Comparison of ENCODE assay signal across 11 cellular contexts in genomic region chr12:6337958-6338406, GRCh38. TPM values are rescaled to one million over a fixed set of nuclear protein-coding genes. Genes with fewer than 3 reads are reported as not detected.
DNase-seq lines count a peak whose midpoint lies in the region; ATAC-seq and TF ChIP-seq lines count a peak whose summit lies in the region.
"Had no signal": no experiment of that assay in that cellular context is flagged by ENCODE, and none has a peak within 500 bp of the region (broad histone marks: within the 10 kb centered on the region; RNA-seq: fewer than 3 reads in every experiment).

No MANE protein-coding gene starts in this region.

- TF ChIP-seq CTCF in Panc1 (IDR thresholded peaks at IDR 0.05) (no peak), fibroblast of mammary gland (conservative IDR thresholded peaks at IDR 0.05; ENCODE audit: control insufficient read depth, insufficient read depth, low read depth, low read length) (no peak), gastrocnemius medialis (IDR thresholded peaks at IDR 0.05 in 4 of 5, conservative IDR thresholded peaks at IDR 0.05 in 1 of 5) (no peak)

- CTCF ChIA-PET in CD8-positive, alpha-beta memory T cell (lab: Charles Lee), result interaction anchor here (2.2 to 6.6 kb wide), 5 partner anchors 7 to 85 kb away, joined by 7 to 58 read pairs (median 32); no protein-coding TSS in a partner anchor
- CTCF ChIA-PET in Panc1 (lab: Charles Lee), result no interaction called here

- no peaks in the 10 kb centered on the region for H3K9me3 Mint-ChIP-seq in CD8-positive, alpha-beta memory T cell

- H3K27me3 Mint-ChIP-seq in CD8-positive, alpha-beta memory T cell, result peaks cover 0 to 4% of the 10 kb centered on the region in 2 donors
- H3K27me3 Mint-ChIP-seq: progenitor cell of endocrine pancreas had no signal

- H3K4me1 ChIP-seq in CD8-positive, alpha-beta memory T cell (ENCODE audit: insufficient read depth, low read length), result peaks cover 80% of the 10 kb centered on the region
- H3K4me1 ChIP-seq in Panc1 (ENCODE audit: control insufficient read depth, insufficient read depth, low read length), result peaks cover 65% of the 10 kb centered on the region
- peaks cover 66 to 69% of the 10 kb centered on the region in 2 donors for H3K4me1 ChIP-seq in gastrocnemius medialis
- H3K4me1 ChIP-seq in Karpas-422 (ENCODE audit: low read length), result peaks cover 23% of the 10 kb centered on the region

- H4K20me1 ChIP-seq in Karpas-422 (ENCODE audit: insufficient read depth, low read depth, low read length), result peaks cover 9% of the 10 kb centered on the region

- H3K9me3 ChIP-seq in CD8-positive, alpha-beta memory T cell (ENCODE audit: low read length), result no peaks in the 10 kb centered on the region
- no peaks in the 10 kb centered on the region for H3K9me3 ChIP-seq in Panc1 (ENCODE audit: control insufficient read depth, insufficient read depth, low read depth, low read length)
- H3K9me3 ChIP-seq in gastrocnemius medialis, result no peaks in the 10 kb centered on the region
- H3K9me3 ChIP-seq in Karpas-422 (ENCODE audit: low read length), result no peaks in the 10 kb centered on the region

- DNase-seq in CD8-positive, alpha-beta memory T cell, result no peak
- DNase-seq in Panc1 (ENCODE audit: low read depth, low spot score) (no peak), fibroblast of mammary gland (ENCODE audit: low read depth) (peak; percentile 89), gastrocnemius medialis (no peak), Karpas-422 (no peak), NCI-H1417 (lab: John Stamatoyannopoulos, UW) (no peak), 8988T (no peak)
- DNase-seq: NCI-H1694 had no signal

- H3K9me2 ChIP-seq in Karpas-422 (replicated peaks; ENCODE audit: insufficient read depth, low read length), result no peaks in the 10 kb centered on the region

- H3K27ac ChIP-seq in CD8-positive, alpha-beta memory T cell (ENCODE audit: low read depth, low read length), result peak overlapping the region; percentile 41
- H3K27ac ChIP-seq in Panc1 (ENCODE audit: low read length), result peak overlapping the region; percentile 99
- peak overlapping the region; percentile 92 to 99 (median 96) for H3K27ac ChIP-seq in gastrocnemius medialis
- H3K27ac ChIP-seq in Karpas-422 (ENCODE audit: low read length), result no peak overlapping the region
- H3K27ac ChIP-seq: VCaP had no signal

- H3K27me3 ChIP-seq in CD8-positive, alpha-beta memory T cell (ENCODE audit: insufficient read depth, low read length, poor library complexity, severe bottlenecking), result no peaks in the 10 kb centered on the region
- H3K27me3 ChIP-seq in Panc1 (ENCODE audit: control insufficient read depth, insufficient read depth, low read length), result no peaks in the 10 kb centered on the region
- no peaks in the 10 kb centered on the region for H3K27me3 ChIP-seq in gastrocnemius medialis
- no peaks in the 10 kb centered on the region for H3K27me3 ChIP-seq in Karpas-422 (ENCODE audit: low read length)

- no peak for ATAC-seq in Panc1
- ATAC-seq in gastrocnemius medialis, result no peak
- no peak for ATAC-seq in HG03097 (IDR thresholded peaks at IDR 0.05; ENCODE audit: low FRiP score, unreplicated experiment)

- H3K4me1 Mint-ChIP-seq in CD8-positive, alpha-beta memory T cell, result peaks cover 14 to 47% (median 43%) of the 10 kb centered on the region in 3 donors

- in situ Hi-C loops in Panc1 (cut with HindIII; ENCODE audit: low pct_unique_long_range_greater_than_20kb, low sequenced_read_pairs) (no loop called here), gastrocnemius medialis (cut with MboI; ENCODE audit: low sequenced_read_pairs in 4 of 4) (loop anchor here in 3 of 4 donors (5.0 to 25.0 kb wide), 6 partner anchors 39 to 204 kb away; partner anchors contain the start of genes LTBR (in 1 of the 3), SCNN1A (in 1 of the 3), TAPBPL (in 1 of the 3) and VAMP1 (in 1 of the 3))

- intact Hi-C loops in Panc1 (cut with micrococcal nuclease; ENCODE audit: unreplicated experiment), result loop anchor here (5.0 kb wide), 1 partner anchor 34 kb away; no protein-coding TSS in a partner anchor
- intact Hi-C loops in gastrocnemius medialis (cut with DNase I; ENCODE audit: low total_unique reads), result loop anchor here (2.0 to 5.0 kb wide), 5 partner anchors 154 to 349 kb away; partner anchors contain the start of genes CHD4, MRPL51, NCAPD2 and ZNF384

- peaks cover 9 to 35% (median 11%) of the 10 kb centered on the region in 3 donors for H3K36me3 Mint-ChIP-seq in CD8-positive, alpha-beta memory T cell

- no peak overlapping the region for H3K9ac ChIP-seq in Karpas-422 (ENCODE audit: low read length)

- POLR2A ChIA-PET in CD8-positive, alpha-beta memory T cell (lab: Charles Lee), result interaction anchor here (2.3 to 4.3 kb wide), 3 partner anchors 26 to 197 kb away, joined by 12 to 34 read pairs (median 12); partner anchors contain the start of genes GAPDH and VAMP1
- POLR2A ChIA-PET in Panc1 (lab: Charles Lee), result no interaction called here

- H3K4me2 ChIP-seq in Karpas-422 (ENCODE audit: low read depth, low read length, poor library complexity, severe bottlenecking), result no peak overlapping the region

- no TSS peak for BruUV-seq in Panc1 (replicated peaks; lab: Mats Ljungman, UMichigan)

- H2AFZ ChIP-seq in Karpas-422 (ENCODE audit: low read length), result no peak overlapping the region

- no peaks in the 10 kb centered on the region for H3K79me2 ChIP-seq in Karpas-422 (ENCODE audit: low read length)

- no peak for TF ChIP-seq POLR2A in gastrocnemius medialis (IDR thresholded peaks at IDR 0.05)

- H3K4me3 ChIP-seq in CD8-positive, alpha-beta memory T cell (ENCODE audit: low read length), result peak overlapping the region; percentile 91
- H3K4me3 ChIP-seq in Panc1 (ENCODE audit: low read depth in 2 of 2, low read length in 2 of 2), result peak overlapping the region; percentile 71 to 94
- H3K4me3 ChIP-seq in fibroblast of mammary gland (ENCODE audit: control insufficient read depth, low read depth, low read length), result peak overlapping the region; percentile 98
- H3K4me3 ChIP-seq in gastrocnemius medialis, result peak overlapping the region; percentile 58 to 99 (median 78)
- no peak overlapping the region for H3K4me3 ChIP-seq in Karpas-422 (ENCODE audit: low read length)

- no peak overlapping the region for H3K27ac Mint-ChIP-seq in CD8-positive, alpha-beta memory T cell
- H3K27ac Mint-ChIP-seq: progenitor cell of endocrine pancreas had no signal

- peaks cover 19% of the 10 kb centered on the region for H3K36me3 ChIP-seq in CD8-positive, alpha-beta memory T cell (ENCODE audit: insufficient read depth, low read length)
- H3K36me3 ChIP-seq in Panc1 (ENCODE audit: control insufficient read depth, insufficient read depth, low read length), result peaks cover 6% of the 10 kb centered on the region
- peaks cover 0 to 16% of the 10 kb centered on the region in 2 donors for H3K36me3 ChIP-seq in gastrocnemius medialis
- no peaks in the 10 kb centered on the region for H3K36me3 ChIP-seq in Karpas-422 (ENCODE audit: insufficient read depth, low read length)

- no peak overlapping the region for H3K4me3 Mint-ChIP-seq in CD8-positive, alpha-beta memory T cell

RNA-seq across cellular contexts. Expression of gene TNFRSF1A, which starts 3.9 kb away (rescaled TPM):
- total RNA-seq in CD8-positive, alpha-beta memory T cell, result 10 to 100 TPM; 62.1 to 62.9 TPM
- 57.1 TPM for polyA plus RNA-seq in CD8-positive, alpha-beta memory T cell
- total RNA-seq in Panc1 (2021; ENCODE audit: unreplicated experiment) (108 TPM), gastrocnemius medialis (100 to 1,000 TPM; 103 to 220 (median 193) TPM)
- polyA plus RNA-seq in Panc1 (2012; ENCODE audit: insufficient read length), result 115 TPM
- 0.72 TPM in 1 of 2 replicates, not detected in the other for total RNA-seq in Karpas-422 (2014; rRNA removed; shearing (Covaris generic); ENCODE audit: low replicate concordance)

RNA-seq across cellular contexts. Expression of gene PLEKHG6, which starts 27.5 kb away (rescaled TPM):
- not detected for total RNA-seq in CD8-positive, alpha-beta memory T cell
- polyA plus RNA-seq in CD8-positive, alpha-beta memory T cell, result 0.72 TPM
- total RNA-seq in Panc1 (2021; ENCODE audit: unreplicated experiment) (1.1 TPM), gastrocnemius medialis (under 1 TPM in 1 of 4 donors, not detected in 3; 0.29 TPM)
- polyA plus RNA-seq in Panc1 (2012; ENCODE audit: insufficient read length), result 1.8 TPM
- not detected in 2 replicates for total RNA-seq in Karpas-422 (2014; rRNA removed; shearing (Covaris generic); ENCODE audit: low replicate concordance)

RNA-seq across cellular contexts. Expression of gene SCNN1A, which starts 37.4 kb away (rescaled TPM):
- under 1 TPM; 0.77 to 0.93 TPM for total RNA-seq in CD8-positive, alpha-beta memory T cell
- 0.49 TPM for polyA plus RNA-seq in CD8-positive, alpha-beta memory T cell
- total RNA-seq in Panc1 (2021; ENCODE audit: unreplicated experiment), result 17.1 TPM
- polyA plus RNA-seq in Panc1 (2012; ENCODE audit: insufficient read length), result 17.2 TPM
- 1 to 10 TPM in 1 of 4 donors, under 1 TPM in 2, not detected in 1; 0.20 to 2.0 (median 0.38) TPM for total RNA-seq in gastrocnemius medialis
- not detected in 2 replicates for total RNA-seq in Karpas-422 (2014; rRNA removed; shearing (Covaris generic); ENCODE audit: low replicate concordance)

RNA-seq across cellular contexts. Expression of gene LTBR, which starts 46.0 kb away (rescaled TPM):
- total RNA-seq in CD8-positive, alpha-beta memory T cell, result 1 to 10 TPM in 1 of 2 experiments, under 1 TPM in 1; 0.51 to 1.4 TPM
- polyA plus RNA-seq in CD8-positive, alpha-beta memory T cell, result not detected
- 3.1 TPM for total RNA-seq in Panc1 (2021; ENCODE audit: unreplicated experiment)
- 4.6 TPM for polyA plus RNA-seq in Panc1 (2012; ENCODE audit: insufficient read length)
- total RNA-seq in gastrocnemius medialis, result 10 to 100 TPM; 40.2 to 98.6 (median 43.7) TPM
- total RNA-seq in Karpas-422 (2014; rRNA removed; shearing (Covaris generic); ENCODE audit: low replicate concordance), result not detected in 2 replicates

Comparison
In these comparisons a context has a peak if more than half of its experiments do, and no peak if none do; other contexts are left out.
1. RNA of gene TNFRSF1A, which starts 3.9 kb away (total RNA-seq): 103 to 220 TPM in gastrocnemius medialis, 108 TPM in Panc1 (single experiment) and 62.1 to 62.9 TPM in CD8-positive, alpha-beta memory T cell; 0.72 TPM in Karpas-422; every median in the first group is over 10 times any median in the second.